In the genomic region with DNA sequence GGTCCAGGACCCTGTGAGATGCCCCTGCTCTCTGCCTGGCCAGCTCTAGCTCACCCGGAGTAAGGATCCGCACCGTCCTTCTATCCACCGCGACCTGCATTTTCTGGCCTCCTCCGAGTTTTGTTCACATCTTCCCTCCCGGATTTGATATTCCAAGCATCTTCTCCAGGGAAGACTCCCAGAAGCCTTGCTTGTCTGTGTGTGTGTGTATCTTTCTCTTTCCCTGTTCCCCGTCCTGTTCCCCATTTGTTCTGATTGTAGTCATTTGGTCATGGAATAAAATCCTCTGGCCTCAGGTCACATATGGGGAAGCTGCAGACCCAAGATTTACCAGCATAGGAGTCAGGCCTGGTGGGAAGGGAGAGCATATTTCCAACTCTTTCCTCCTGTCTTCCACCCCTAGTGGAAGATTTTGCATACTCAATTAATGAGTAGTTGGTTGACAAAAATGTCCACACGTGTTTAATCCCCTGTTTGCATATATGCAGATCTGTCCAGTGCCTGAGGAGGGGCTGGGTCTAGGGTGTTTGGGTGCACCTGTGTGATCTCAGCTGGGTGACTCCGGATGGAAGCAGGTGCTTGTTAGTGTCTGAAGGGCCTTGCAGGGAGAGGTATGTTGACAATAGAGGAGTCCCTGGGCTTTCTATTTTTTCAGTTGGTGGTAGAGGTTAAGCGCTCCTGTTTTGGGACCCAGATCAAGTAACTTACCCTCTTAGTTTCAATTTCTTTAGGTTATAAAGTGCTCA, we compare ENCODE assay signal across 16 cellular contexts. TPM values are rescaled to one million over a fixed set of nuclear protein-coding genes. Genes with fewer than 3 reads are reported as not detected.
A peak's percentile ranks its signal among the peaks of the same experiment; 100 is the strongest.
DNase-seq lines count a peak whose midpoint lies in the region; ATAC-seq and TF ChIP-seq lines count a peak whose summit lies in the region.
"Had no signal": no experiment of that assay in that cellular context is flagged by ENCODE, and none has a peak within 500 bp of the region (broad histone marks: within the 10 kb centered on the region; RNA-seq: fewer than 3 reads in every experiment).

No MANE protein-coding gene starts in this region.

- TF ChIP-seq CTCF in 22Rv1 (IDR thresholded peaks at IDR 0.05) (peak; percentile 9; the same call in 1 of the 2 replicates), psoas muscle (IDR thresholded peaks at IDR 0.05) (no peak), dorsolateral prefrontal cortex (IDR thresholded peaks at IDR 0.05 in 54 of 56, conservative IDR thresholded peaks at IDR 0.05 in 2 of 56; ENCODE audit: low read depth in 1 of 56, partially characterized antibody in 56 of 56) (no peak)

- WGBS in psoas muscle, 3 donors, result 43 to 48% (median 43%) methylated on average over 11 of the region's 11 CpGs

- H3K4me1 ChIP-seq in ES-I3 (ENCODE audit: insufficient read depth, low read length), result peaks cover 25% of the 10 kb centered on the region
- H3K4me1 ChIP-seq in psoas muscle, result peaks cover 12% of the 10 kb centered on the region

- peaks cover 9 to 100% (median 54%) of the 10 kb centered on the region in 3 donors for H3K27me3 ChIP-seq in psoas muscle (ENCODE audit: insufficient read depth in 3 of 3, low read length in 2 of 3)
- peaks cover 37 to 100% (median 99%) of the 10 kb centered on the region in 45 donors for H3K27me3 ChIP-seq in dorsolateral prefrontal cortex

- ATAC-seq in left colon, result peak; percentile 11
- no peak for ATAC-seq in psoas muscle
- ATAC-seq: HepG2 had no signal

- H3K4me3 ChIP-seq in psoas muscle (no peak overlapping the region), dorsolateral prefrontal cortex (no peak overlapping the region)

- H3K27ac ChIP-seq in 22Rv1 (peak overlapping the region; percentile 100), psoas muscle (no peak overlapping the region), dorsolateral prefrontal cortex (no peak overlapping the region)

- H3K36me3 ChIP-seq in ES-I3 (ENCODE audit: insufficient read depth, low read length) (no peaks in the 10 kb centered on the region), psoas muscle (ENCODE audit: insufficient read depth in 1 of 2, low read depth in 1 of 2) (no peaks in the 10 kb centered on the region)

- peak; percentile 16 for DNase-seq in SW480 (ENCODE audit: low spot score)
- peak in 1 of 2 donors; percentile 45 for DNase-seq in left colon
- DNase-seq in psoas muscle, result no peak
- no peak for DNase-seq in NCI-H2171 (lab: John Stamatoyannopoulos, UW)
- DNase-seq in dorsolateral prefrontal cortex, result no peak
- DNase-seq in HuH-7.5 (ENCODE audit: low spot score), result no peak
- DNase-seq: amygdala, C1 segment of cervical spinal cord, NCI-H1105 treated with DMSO at 0.1 percent for 48 hours, NCI-H748 treated with DMSO at 0.1 percent for 48 hours, SW 1271 had no signal

- intact Hi-C loops in left colon (cut with DNase I, micrococcal nuclease), result no loop called here
- intact Hi-C loops in psoas muscle (cut with DNase I), result loop anchor here in 1 of 2 donors (5.0 kb wide), 1 partner anchor 72 kb away; no protein-coding TSS in a partner anchor
- intact Hi-C loops in dorsolateral prefrontal cortex (cut with DNase I), result no loop called here

- H3K9me3 ChIP-seq in ES-I3 (ENCODE audit: control insufficient read depth, insufficient read depth, low read length) (no peaks in the 10 kb centered on the region), psoas muscle (no peaks in the 10 kb centered on the region)

- peak overlapping the region; percentile 65 for H3K9ac ChIP-seq in ES-I3 (ENCODE audit: low read depth, low read length)

RNA-seq across cellular contexts. Expression of gene PRAC1, which starts 1.9 kb away (rescaled TPM):
- total RNA-seq in left colon (100 to 1,000 TPM; 200 to 261 TPM), psoas muscle (not detected), dorsolateral prefrontal cortex (not detected)
- not detected for polyA plus RNA-seq in psoas muscle
- total RNA-seq: activated CD8-positive, alpha-beta memory T cell treated with anti-CD3 and anti-CD28 coated beads for 36 hours; HepG2; mucosa of gallbladder had no signal
- polyA plus RNA-seq: HepG2 had no signal

RNA-seq across cellular contexts. Expression of gene PRAC2, which starts 2.5 kb away (rescaled TPM):
- total RNA-seq in left colon (10 to 100 TPM; 10.1 to 11.7 TPM), psoas muscle (not detected), dorsolateral prefrontal cortex (not detected)
- not detected for polyA plus RNA-seq in psoas muscle
- total RNA-seq: activated CD8-positive, alpha-beta memory T cell treated with anti-CD3 and anti-CD28 coated beads for 36 hours; HepG2; mucosa of gallbladder had no signal
- polyA plus RNA-seq: HepG2 had no signal

RNA-seq across cellular contexts. Expression of gene HOXB13, which starts 8.1 kb away (rescaled TPM):
- 10 to 100 TPM; 39.4 to 88.0 TPM for total RNA-seq in left colon
- not detected for total RNA-seq in psoas muscle
- not detected for polyA plus RNA-seq in psoas muscle
- total RNA-seq in dorsolateral prefrontal cortex, result not detected
- total RNA-seq: activated CD8-positive, alpha-beta memory T cell treated with anti-CD3 and anti-CD28 coated beads for 36 hours; HepG2 had no signal
- polyA plus RNA-seq: HepG2 had no signal

Comparison
In these comparisons a context has a peak if more than half of its experiments do, and no peak if none do; other contexts are left out.
1. RNA of gene PRAC1, which starts 1.9 kb away (total RNA-seq): 200 to 261 TPM in left colon; not detected in psoas muscle and not detected in dorsolateral prefrontal cortex; every median in the first group is over 100 times any median in the second.
2. RNA of gene PRAC2, which starts 2.5 kb away (total RNA-seq): 10.1 to 11.7 TPM in left colon; not detected in psoas muscle and not detected in dorsolateral prefrontal cortex; every median in the first group is over 4 times any median in the second.
3. RNA of gene HOXB13, which starts 8.1 kb away (total RNA-seq): 39.4 to 88.0 TPM in left colon; not detected in psoas muscle and not detected in dorsolateral prefrontal cortex; every median in the first group is over 10 times any median in the second.